1 cellular context compared by ENCODE assay signal in genomic region chr5:92969191-92969780, GRCh38.
A peak's percentile ranks its signal among the peaks of the same experiment; 100 is the strongest.
TF ChIP-seq lines count a peak whose summit lies in the region.

No MANE protein-coding gene starts in this region.

TF ChIP-seq in HepG2, 621 proteins besides CTCF, POLR2A, EP300 and RAD21 (continued from another document and continues in another):
- TF ChIP-seq, protein P1, sequence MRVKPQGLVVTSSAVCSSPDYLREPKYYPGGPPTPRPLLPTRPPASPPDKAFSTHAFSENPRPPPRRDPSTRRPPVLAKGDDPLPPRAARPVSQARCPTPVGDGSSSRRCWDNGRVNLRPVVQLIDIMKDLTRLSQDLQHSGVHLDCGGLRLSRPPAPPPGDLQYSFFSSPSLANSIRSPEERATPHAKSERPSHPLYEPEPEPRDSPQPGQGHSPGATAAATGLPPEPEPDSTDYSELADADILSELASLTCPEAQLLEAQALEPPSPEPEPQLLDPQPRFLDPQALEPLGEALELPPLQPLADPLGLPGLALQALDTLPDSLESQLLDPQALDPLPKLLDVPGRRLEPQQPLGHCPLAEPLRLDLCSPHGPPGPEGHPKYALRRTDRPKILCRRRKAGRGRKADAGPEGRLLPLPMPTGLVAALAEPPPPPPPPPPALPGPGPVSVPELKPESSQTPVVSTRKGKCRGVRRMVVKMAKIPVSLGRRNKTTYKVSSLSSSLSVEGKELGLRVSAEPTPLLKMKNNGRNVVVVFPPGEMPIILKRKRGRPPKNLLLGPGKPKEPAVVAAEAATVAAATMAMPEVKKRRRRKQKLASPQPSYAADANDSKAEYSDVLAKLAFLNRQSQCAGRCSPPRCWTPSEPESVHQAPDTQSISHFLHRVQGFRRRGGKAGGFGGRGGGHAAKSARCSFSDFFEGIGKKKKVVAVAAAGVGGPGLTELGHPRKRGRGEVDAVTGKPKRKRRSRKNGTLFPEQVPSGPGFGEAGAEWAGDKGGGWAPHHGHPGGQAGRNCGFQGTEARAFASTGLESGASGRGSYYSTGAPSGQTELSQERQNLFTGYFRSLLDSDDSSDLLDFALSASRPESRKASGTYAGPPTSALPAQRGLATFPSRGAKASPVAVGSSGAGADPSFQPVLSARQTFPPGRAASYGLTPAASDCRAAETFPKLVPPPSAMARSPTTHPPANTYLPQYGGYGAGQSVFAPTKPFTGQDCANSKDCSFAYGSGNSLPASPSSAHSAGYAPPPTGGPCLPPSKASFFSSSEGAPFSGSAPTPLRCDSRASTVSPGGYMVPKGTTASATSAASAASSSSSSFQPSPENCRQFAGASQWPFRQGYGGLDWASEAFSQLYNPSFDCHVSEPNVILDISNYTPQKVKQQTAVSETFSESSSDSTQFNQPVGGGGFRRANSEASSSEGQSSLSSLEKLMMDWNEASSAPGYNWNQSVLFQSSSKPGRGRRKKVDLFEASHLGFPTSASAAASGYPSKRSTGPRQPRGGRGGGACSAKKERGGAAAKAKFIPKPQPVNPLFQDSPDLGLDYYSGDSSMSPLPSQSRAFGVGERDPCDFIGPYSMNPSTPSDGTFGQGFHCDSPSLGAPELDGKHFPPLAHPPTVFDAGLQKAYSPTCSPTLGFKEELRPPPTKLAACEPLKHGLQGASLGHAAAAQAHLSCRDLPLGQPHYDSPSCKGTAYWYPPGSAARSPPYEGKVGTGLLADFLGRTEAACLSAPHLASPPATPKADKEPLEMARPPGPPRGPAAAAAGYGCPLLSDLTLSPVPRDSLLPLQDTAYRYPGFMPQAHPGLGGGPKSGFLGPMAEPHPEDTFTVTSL (CRISPR knock-in tag; IDR thresholded peaks at IDR 0.05; ENCODE audit: borderline replicate concordance), result no peak
- TF ChIP-seq SIX1 (CRISPR knock-in tag; IDR thresholded peaks at IDR 0.05; ENCODE audit: borderline replicate concordance) (0 out of 2 replicates have a peak, but pooled peaks have one; percentile 11), ZNF768 (CRISPR knock-in tag; IDR thresholded peaks at IDR 0.05) (no peak), POGZ (CRISPR knock-in tag; IDR thresholded peaks at IDR 0.05) (no peak), ZNF138 (CRISPR knock-in tag; IDR thresholded peaks at IDR 0.05; ENCODE audit: low read depth) (no peak), KDM5A (IDR thresholded peaks at IDR 0.05; ENCODE audit: borderline replicate concordance, low read length) (no peak), JUN (CRISPR knock-in tag; IDR thresholded peaks at IDR 0.05) (no peak), CEBPB (IDR thresholded peaks at IDR 0.05; ENCODE audit: borderline replicate concordance, low read depth, low read length) (peak; percentile 90), ZNF468 (CRISPR knock-in tag; IDR thresholded peaks at IDR 0.05) (no peak), RFXAP (CRISPR knock-in tag; IDR thresholded peaks at IDR 0.05; ENCODE audit: borderline replicate concordance) (no peak), ZBED4 (CRISPR knock-in tag; IDR thresholded peaks at IDR 0.05; ENCODE audit: borderline replicate concordance) (no peak), HNRNPLL (IDR thresholded peaks at IDR 0.05; ENCODE audit: low read depth, low read length, poor library complexity, severe bottlenecking) (no peak), PPARG (CRISPR knock-in tag; conservative IDR thresholded peaks at IDR 0.05) (no peak), YEATS2 (CRISPR knock-in tag; IDR thresholded peaks at IDR 0.05; ENCODE audit: borderline replicate concordance) (no peak), ZFP41 (CRISPR knock-in tag; IDR thresholded peaks at IDR 0.05; ENCODE audit: borderline replicate concordance) (no peak), NFKBIZ (CRISPR knock-in tag; IDR thresholded peaks at IDR 0.05) (0 out of 2 replicates have a peak, but pooled peaks have one; percentile 33), ZHX2 (IDR thresholded peaks at IDR 0.05; ENCODE audit: low read depth) (no peak), ZHX2 (CRISPR knock-in tag; IDR thresholded peaks at IDR 0.05; ENCODE audit: borderline replicate concordance) (no peak), ZNF17 (CRISPR knock-in tag; IDR thresholded peaks at IDR 0.05) (no peak), ZNF839 (CRISPR knock-in tag; IDR thresholded peaks at IDR 0.05; ENCODE audit: borderline replicate concordance) (no peak), HNRNPL (IDR thresholded peaks at IDR 0.05; ENCODE audit: low read depth, low read length) (no peak), ZNF530 (CRISPR knock-in tag; IDR thresholded peaks at IDR 0.05; ENCODE audit: low read depth) (no peak), ZNF501 (CRISPR knock-in tag; IDR thresholded peaks at IDR 0.05) (no peak), FOSL2 (CRISPR knock-in tag; IDR thresholded peaks at IDR 0.05) (peak; percentile 48)
- TF ChIP-seq, protein P2, sequence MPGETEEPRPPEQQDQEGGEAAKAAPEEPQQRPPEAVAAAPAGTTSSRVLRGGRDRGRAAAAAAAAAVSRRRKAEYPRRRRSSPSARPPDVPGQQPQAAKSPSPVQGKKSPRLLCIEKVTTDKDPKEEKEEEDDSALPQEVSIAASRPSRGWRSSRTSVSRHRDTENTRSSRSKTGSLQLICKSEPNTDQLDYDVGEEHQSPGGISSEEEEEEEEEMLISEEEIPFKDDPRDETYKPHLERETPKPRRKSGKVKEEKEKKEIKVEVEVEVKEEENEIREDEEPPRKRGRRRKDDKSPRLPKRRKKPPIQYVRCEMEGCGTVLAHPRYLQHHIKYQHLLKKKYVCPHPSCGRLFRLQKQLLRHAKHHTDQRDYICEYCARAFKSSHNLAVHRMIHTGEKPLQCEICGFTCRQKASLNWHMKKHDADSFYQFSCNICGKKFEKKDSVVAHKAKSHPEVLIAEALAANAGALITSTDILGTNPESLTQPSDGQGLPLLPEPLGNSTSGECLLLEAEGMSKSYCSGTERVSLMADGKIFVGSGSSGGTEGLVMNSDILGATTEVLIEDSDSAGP (CRISPR knock-in tag; IDR thresholded peaks at IDR 0.05; ENCODE audit: borderline replicate concordance), result no peak
- TF ChIP-seq, protein P3, sequence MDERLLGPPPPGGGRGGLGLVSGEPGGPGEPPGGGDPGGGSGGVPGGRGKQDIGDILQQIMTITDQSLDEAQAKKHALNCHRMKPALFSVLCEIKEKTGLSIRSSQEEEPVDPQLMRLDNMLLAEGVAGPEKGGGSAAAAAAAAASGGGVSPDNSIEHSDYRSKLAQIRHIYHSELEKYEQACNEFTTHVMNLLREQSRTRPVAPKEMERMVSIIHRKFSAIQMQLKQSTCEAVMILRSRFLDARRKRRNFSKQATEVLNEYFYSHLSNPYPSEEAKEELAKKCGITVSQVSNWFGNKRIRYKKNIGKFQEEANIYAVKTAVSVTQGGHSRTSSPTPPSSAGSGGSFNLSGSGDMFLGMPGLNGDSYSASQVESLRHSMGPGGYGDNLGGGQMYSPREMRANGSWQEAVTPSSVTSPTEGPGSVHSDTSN (CRISPR knock-in tag; IDR thresholded peaks at IDR 0.05), result no peak
- TF ChIP-seq, protein P4, sequence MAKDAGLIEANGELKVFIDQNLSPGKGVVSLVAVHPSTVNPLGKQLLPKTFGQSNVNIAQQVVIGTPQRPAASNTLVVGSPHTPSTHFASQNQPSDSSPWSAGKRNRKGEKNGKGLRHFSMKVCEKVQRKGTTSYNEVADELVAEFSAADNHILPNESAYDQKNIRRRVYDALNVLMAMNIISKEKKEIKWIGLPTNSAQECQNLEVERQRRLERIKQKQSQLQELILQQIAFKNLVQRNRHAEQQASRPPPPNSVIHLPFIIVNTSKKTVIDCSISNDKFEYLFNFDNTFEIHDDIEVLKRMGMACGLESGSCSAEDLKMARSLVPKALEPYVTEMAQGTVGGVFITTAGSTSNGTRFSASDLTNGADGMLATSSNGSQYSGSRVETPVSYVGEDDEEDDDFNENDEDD (CRISPR knock-in tag; IDR thresholded peaks at IDR 0.05; ENCODE audit: borderline replicate concordance), result peak; percentile 55; the same call in 1 of the 2 replicates
- TF ChIP-seq, protein P5, sequence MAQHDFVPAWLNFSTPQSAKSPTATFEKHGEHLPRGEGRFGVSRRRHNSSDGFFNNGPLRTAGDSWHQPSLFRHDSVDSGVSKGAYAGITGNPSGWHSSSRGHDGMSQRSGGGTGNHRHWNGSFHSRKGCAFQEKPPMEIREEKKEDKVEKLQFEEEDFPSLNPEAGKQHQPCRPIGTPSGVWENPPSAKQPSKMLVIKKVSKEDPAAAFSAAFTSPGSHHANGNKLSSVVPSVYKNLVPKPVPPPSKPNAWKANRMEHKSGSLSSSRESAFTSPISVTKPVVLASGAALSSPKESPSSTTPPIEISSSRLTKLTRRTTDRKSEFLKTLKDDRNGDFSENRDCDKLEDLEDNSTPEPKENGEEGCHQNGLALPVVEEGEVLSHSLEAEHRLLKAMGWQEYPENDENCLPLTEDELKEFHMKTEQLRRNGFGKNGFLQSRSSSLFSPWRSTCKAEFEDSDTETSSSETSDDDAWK (CRISPR knock-in tag; IDR thresholded peaks at IDR 0.05), result no peak
- TF ChIP-seq, protein P6, sequence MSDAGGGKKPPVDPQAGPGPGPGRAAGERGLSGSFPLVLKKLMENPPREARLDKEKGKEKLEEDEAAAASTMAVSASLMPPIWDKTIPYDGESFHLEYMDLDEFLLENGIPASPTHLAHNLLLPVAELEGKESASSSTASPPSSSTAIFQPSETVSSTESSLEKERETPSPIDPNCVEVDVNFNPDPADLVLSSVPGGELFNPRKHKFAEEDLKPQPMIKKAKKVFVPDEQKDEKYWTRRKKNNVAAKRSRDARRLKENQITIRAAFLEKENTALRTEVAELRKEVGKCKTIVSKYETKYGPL (CRISPR knock-in tag; IDR thresholded peaks at IDR 0.05), result no peak
- TF ChIP-seq, protein P7, sequence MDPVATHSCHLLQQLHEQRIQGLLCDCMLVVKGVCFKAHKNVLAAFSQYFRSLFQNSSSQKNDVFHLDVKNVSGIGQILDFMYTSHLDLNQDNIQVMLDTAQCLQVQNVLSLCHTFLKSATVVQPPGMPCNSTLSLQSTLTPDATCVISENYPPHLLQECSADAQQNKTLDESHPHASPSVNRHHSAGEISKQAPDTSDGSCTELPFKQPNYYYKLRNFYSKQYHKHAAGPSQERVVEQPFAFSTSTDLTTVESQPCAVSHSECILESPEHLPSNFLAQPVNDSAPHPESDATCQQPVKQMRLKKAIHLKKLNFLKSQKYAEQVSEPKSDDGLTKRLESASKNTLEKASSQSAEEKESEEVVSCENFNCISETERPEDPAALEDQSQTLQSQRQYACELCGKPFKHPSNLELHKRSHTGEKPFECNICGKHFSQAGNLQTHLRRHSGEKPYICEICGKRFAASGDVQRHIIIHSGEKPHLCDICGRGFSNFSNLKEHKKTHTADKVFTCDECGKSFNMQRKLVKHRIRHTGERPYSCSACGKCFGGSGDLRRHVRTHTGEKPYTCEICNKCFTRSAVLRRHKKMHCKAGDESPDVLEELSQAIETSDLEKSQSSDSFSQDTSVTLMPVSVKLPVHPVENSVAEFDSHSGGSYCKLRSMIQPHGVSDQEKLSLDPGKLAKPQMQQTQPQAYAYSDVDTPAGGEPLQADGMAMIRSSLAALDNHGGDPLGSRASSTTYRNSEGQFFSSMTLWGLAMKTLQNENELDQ (CRISPR knock-in tag; IDR thresholded peaks at IDR 0.05; ENCODE audit: borderline replicate concordance), result no peak
